ENCODE assay signal across 39 cellular contexts in genomic region chr10:46321770-46322169, GRCh38. TPM values are rescaled to one million over a fixed set of nuclear protein-coding genes. Genes with fewer than 3 reads are reported as not detected.
"Had no signal": no experiment of that assay in that cellular context is flagged by ENCODE, and none has a peak within 500 bp of the region (broad histone marks: within the 10 kb centered on the region; RNA-seq: fewer than 3 reads in every experiment).

No MANE protein-coding gene starts in this region.

- ATAC-seq: activated naive CD4-positive, alpha-beta T cell treated with anti-CD3 and anti-CD28 coated beads, Interleukin-2, amount 50 U/mL, for 72 hours; activated naive CD8-positive, alpha-beta T cell treated with anti-CD3 and anti-CD28 coated beads, Interleukin-2, amount 50 U/mL, for 24 hours; activated T-cell treated with anti-CD3 and anti-CD28 coated beads, Interleukin-2, amount 50 U/mL, for 4 hours; activated T-cell treated with anti-CD3 and anti-CD28 coated beads, Interleukin-2, amount 50 U/mL, for 72 hours; activated T-helper 17 cell treated with anti-CD3 and anti-CD28 coated beads, Interleukin-2, amount 50 U/mL, for 72 hours; body of pancreas had no signal

- DNase-seq: activated effector memory CD4-positive, alpha-beta T cell treated with anti-CD3 and anti-CD28 coated beads, Interleukin-2, amount 50 U/mL, for 16 hours; activated effector memory CD4-positive, alpha-beta T cell treated with Interleukin-2 at 50 U/mL for 16 hours; activated gamma-delta T cell; activated gamma-delta T cell treated with Interleukin-2 at 50 U/mL for 16 hours; activated naive CD4-positive, alpha-beta T cell; activated naive CD4-positive, alpha-beta T cell treated with anti-CD3 and anti-CD28 coated beads for 36 hours; activated naive CD4-positive, alpha-beta T cell treated with anti-CD3 and anti-CD28 coated beads, Interleukin-2, amount 10 ng/mL, durations not matched to agents 7 days and 5 days; activated naive CD4-positive, alpha-beta T cell treated with anti-CD3 and anti-CD28 coated beads, Interleukin-2, amount 50 U/mL, for 16 hours; activated naive CD4-positive, alpha-beta T cell treated with Interleukin-2 at 50 U/mL for 16 hours; activated naive CD8-positive, alpha-beta T cell treated with anti-CD3 and anti-CD28 coated beads for 36 hours; activated naive CD8-positive, alpha-beta T cell treated with anti-CD3 and anti-CD28 coated beads, Interleukin-2, amount 10 ng/mL, durations not matched to agents 7 days and 5 days; activated naive CD8-positive, alpha-beta T cell treated with anti-CD3 and anti-CD28 coated beads, Interleukin-2, amount 50 U/mL, for 24 hours; activated T-cell treated with anti-CD3 and anti-CD28 coated beads for 4 hours; activated T-cell treated with anti-CD3 and anti-CD28 coated beads, Interleukin-2, amount 50 U/mL, for 1 hour; activated T-cell treated with anti-CD3 and anti-CD28 coated beads, Interleukin-2, amount 50 U/mL, for 24 hours; activated T-cell treated with anti-CD3 and anti-CD28 coated beads, Interleukin-2, amount 50 U/mL, for 4 hours; activated T-cell treated with anti-CD3 and anti-CD28 coated beads, Interleukin-2, amount 50 U/mL, for 48 hours; activated T-cell treated with anti-CD3 and anti-CD28 coated beads, Interleukin-2, amount 50 U/mL, for 72 hours; adrenal gland; amniotic stem cell; amygdala; anterior cingulate cortex; aorta; body of pancreas; brain microvascular endothelial cell; caudate nucleus; central memory CD4-positive, alpha-beta T cell; cerebellar nuclear complex had no signal

- H3K9me3 ChIP-seq: adrenal gland, ascending aorta, body of pancreas, breast epithelium had no signal

- H3K36me3 ChIP-seq: adrenal gland, ascending aorta, brain microvascular endothelial cell, breast epithelium, cardiac muscle cell had no signal

- H3K4me1 ChIP-seq: adrenal gland, body of pancreas, breast epithelium had no signal

- H3K4me3 ChIP-seq: adrenal gland, ascending aorta, body of pancreas, breast epithelium, cardiac muscle cell had no signal

RNA-seq across cellular contexts. Expression of gene ANTXRL, which starts 35.0 kb away (rescaled TPM):
- total RNA-seq: activated naive CD4-positive, alpha-beta T cell treated with anti-CD3 and anti-CD28 coated beads for 36 hours; activated naive CD4-positive, alpha-beta T cell treated with anti-CD3 and anti-CD28 coated beads, Interleukin-2, amount 50 U/mL, for 72 hours; activated naive CD8-positive, alpha-beta T cell treated with anti-CD3 and anti-CD28 coated beads for 36 hours; activated naive CD8-positive, alpha-beta T cell treated with anti-CD3 and anti-CD28 coated beads, Interleukin-2, amount 10 ng/mL, durations not matched to agents 7 days and 5 days; activated T-cell treated with anti-CD3 and anti-CD28 coated beads, Interleukin-2, amount 50 U/mL, for 4 hours; activated T-cell treated with anti-CD3 and anti-CD28 coated beads, Interleukin-2, amount 50 U/mL, for 72 hours; activated T-helper 1 cell treated with anti-CD3 and anti-CD28 coated beads, Interleukin-12 subunit alpha, Interleukin-12 subunit beta, Interleukin-2, Interleukin-4 antibody, amounts not matched to agents 30 ng/mL and 10 ng/mL and 1 ng/mL, durations not matched to agents 14 hours and 24 hours and 36 hours; activated T-helper 17 cell treated with anti-CD3 and anti-CD28 coated beads, Interleukin-2, amount 50 U/mL, for 72 hours; activated T-helper 2 cell treated with anti-CD3 and anti-CD28 coated beads, Interferon-gamma antibody, Interleukin-2, Interleukin-4, amounts not matched to agents 10 μg/mL and 5 μg/mL and 100 μg/mL, durations not matched to agents 14 hours and 24 hours and 36 hours; ascending aorta; astrocyte; body of pancreas; bronchial epithelial cell; cardiac muscle cell; cardiac septum; cerebellum had no signal

RNA-seq across cellular contexts. Expression of gene ANXA8L1, which starts 53.8 kb away (rescaled TPM):
- total RNA-seq: activated naive CD4-positive, alpha-beta T cell treated with anti-CD3 and anti-CD28 coated beads for 36 hours; activated naive CD4-positive, alpha-beta T cell treated with anti-CD3 and anti-CD28 coated beads, Interleukin-2, amount 50 U/mL, for 72 hours; activated naive CD8-positive, alpha-beta T cell treated with anti-CD3 and anti-CD28 coated beads for 36 hours; activated T-cell treated with anti-CD3 and anti-CD28 coated beads, Interleukin-2, amount 50 U/mL, for 4 hours; activated T-helper 1 cell treated with anti-CD3 and anti-CD28 coated beads, Interleukin-12 subunit alpha, Interleukin-12 subunit beta, Interleukin-2, Interleukin-4 antibody, amounts not matched to agents 30 ng/mL and 10 ng/mL and 1 ng/mL, durations not matched to agents 14 hours and 24 hours and 36 hours; activated T-helper 17 cell treated with anti-CD3 and anti-CD28 coated beads, Interleukin-2, amount 50 U/mL, for 72 hours; activated T-helper 2 cell treated with anti-CD3 and anti-CD28 coated beads, Interferon-gamma antibody, Interleukin-2, Interleukin-4, amounts not matched to agents 10 μg/mL and 5 μg/mL and 100 μg/mL, durations not matched to agents 14 hours and 24 hours and 36 hours; aorta; ascending aorta; body of pancreas; cardiac septum; cerebellum had no signal
